Comparison of ENCODE assay signal across 17 cellular contexts in genomic region chr1:200967693-200968468, GRCh38. TPM values are rescaled to one million over a fixed set of nuclear protein-coding genes. Genes with fewer than 3 reads are reported as not detected.
DNase-seq lines count a peak whose midpoint lies in the region; ATAC-seq and TF ChIP-seq lines count a peak whose summit lies in the region.
"Had no signal": no experiment of that assay in that cellular context is flagged by ENCODE, and none has a peak within 500 bp of the region (broad histone marks: within the 10 kb centered on the region; RNA-seq: fewer than 3 reads in every experiment).

No MANE protein-coding gene starts in this region.

- H3K36me3 Mint-ChIP-seq in activated CD8-positive, alpha-beta T cell treated with anti-CD3 and anti-CD28 coated beads, Interleukin-2, amount 10 ng/mL, durations not matched to agents 7 days and 5 days (ENCODE audit: low read depth), result peaks cover 36% of the 10 kb centered on the region
- peaks cover 15% of the 10 kb centered on the region for H3K36me3 Mint-ChIP-seq in activated CD8-positive, alpha-beta T cell treated with anti-CD3 and anti-CD28 coated beads for 36 hours (ENCODE audit: low read depth)
- H3K36me3 Mint-ChIP-seq in immature natural killer cell (peaks cover 4 to 17% (median 6%) of the 10 kb centered on the region in 3 donors), progenitor cell of endocrine pancreas (ENCODE audit: insufficient read depth) (no peaks in the 10 kb centered on the region)

- peaks cover 10% of the 10 kb centered on the region for H3K4me1 Mint-ChIP-seq in activated CD8-positive, alpha-beta T cell treated with anti-CD3 and anti-CD28 coated beads, Interleukin-2, amount 10 ng/mL, durations not matched to agents 7 days and 5 days (ENCODE audit: low read depth)
- H3K4me1 Mint-ChIP-seq in activated CD8-positive, alpha-beta T cell treated with anti-CD3 and anti-CD28 coated beads for 36 hours (ENCODE audit: low read depth), result peaks cover 27% of the 10 kb centered on the region
- peaks cover 14 to 23% of the 10 kb centered on the region in 2 donors for H3K4me1 Mint-ChIP-seq in immature natural killer cell
- H3K4me1 Mint-ChIP-seq in progenitor cell of endocrine pancreas (ENCODE audit: low read depth), result no peaks in the 10 kb centered on the region
- H3K4me1 Mint-ChIP-seq: CD14-positive monocyte had no signal

- intact Hi-C loops in activated CD8-positive, alpha-beta T cell treated with anti-CD3 and anti-CD28 coated beads for 36 hours (cut with micrococcal nuclease), result no loop called here

- no peak for DNase-seq in activated CD8-positive, alpha-beta T cell treated with anti-CD3 and anti-CD28 coated beads, Interleukin-2, amount 10 ng/mL, durations not matched to agents 7 days and 5 days
- DNase-seq in activated CD8-positive, alpha-beta T cell treated with anti-CD3 and anti-CD28 coated beads for 36 hours, result no peak
- DNase-seq in NCI-H146 (lab: John Stamatoyannopoulos, UW) (peak; percentile 59), immature natural killer cell (no peak), progenitor cell of endocrine pancreas (ENCODE audit: low spot score, unreplicated experiment) (no peak), GM19238 (ENCODE audit: insufficient read length, low spot score) (no peak), middle frontal gyrus (ENCODE audit: extremely low spot score, low spot score) (no peak), NCI-H1048 (lab: John Stamatoyannopoulos, UW) (no peak)
- DNase-seq: 8988T, GF-D8, H9, NCI-H1105 treated with DMSO at 0.1 percent for 48 hours, NCI-H187, NCI-H446 treated with DMSO at 0.1 percent for 48 hours, NCI-H526 treated with DMSO at 0.1 percent for 48 hours, OCI-M1 had no signal

- CTCF ChIA-PET in activated CD8-positive, alpha-beta T cell treated with anti-CD3 and anti-CD28 coated beads, Interleukin-2, amount 10 ng/mL, durations not matched to agents 7 days and 5 days (lab: Charles Lee), result interaction anchor here (0.6 to 1.1 kb wide), 2 partner anchors 12 to 346 kb away, joined by 3 read pairs; no protein-coding TSS in a partner anchor
- CTCF ChIA-PET in activated CD8-positive, alpha-beta T cell treated with anti-CD3 and anti-CD28 coated beads for 36 hours (lab: Charles Lee), result interaction anchor here (0.7 to 13.4 kb wide), 8 partner anchors 13 to 346 kb away, joined by 3 to 363 read pairs (median 4); no protein-coding TSS in a partner anchor

- H3K9me3 Mint-ChIP-seq in activated CD8-positive, alpha-beta T cell treated with anti-CD3 and anti-CD28 coated beads, Interleukin-2, amount 10 ng/mL, durations not matched to agents 7 days and 5 days (ENCODE audit: insufficient read depth), result no peaks in the 10 kb centered on the region
- no peaks in the 10 kb centered on the region for H3K9me3 Mint-ChIP-seq in activated CD8-positive, alpha-beta T cell treated with anti-CD3 and anti-CD28 coated beads for 36 hours
- H3K9me3 Mint-ChIP-seq in immature natural killer cell, result no peaks in the 10 kb centered on the region
- H3K9me3 Mint-ChIP-seq in progenitor cell of endocrine pancreas (ENCODE audit: low read depth), result no peaks in the 10 kb centered on the region
- H3K9me3 Mint-ChIP-seq: CD14-positive monocyte, H9 had no signal

- POLR2A ChIA-PET in activated CD8-positive, alpha-beta T cell treated with anti-CD3 and anti-CD28 coated beads, Interleukin-2, amount 10 ng/mL, durations not matched to agents 7 days and 5 days (lab: Charles Lee), result no interaction called here
- POLR2A ChIA-PET in activated CD8-positive, alpha-beta T cell treated with anti-CD3 and anti-CD28 coated beads for 36 hours (lab: Charles Lee), result interaction anchor here (1.0 to 1.3 kb wide), 2 partner anchors 15 to 72 kb away, joined by 3 to 4 read pairs; no protein-coding TSS in a partner anchor

- H3K4me3 Mint-ChIP-seq in activated CD8-positive, alpha-beta T cell treated with anti-CD3 and anti-CD28 coated beads, Interleukin-2, amount 10 ng/mL, durations not matched to agents 7 days and 5 days, result no peak overlapping the region
- H3K4me3 Mint-ChIP-seq in activated CD8-positive, alpha-beta T cell treated with anti-CD3 and anti-CD28 coated beads for 36 hours, result no peak overlapping the region
- no peak overlapping the region for H3K4me3 Mint-ChIP-seq in immature natural killer cell
- H3K4me3 Mint-ChIP-seq in progenitor cell of endocrine pancreas (ENCODE audit: low read depth), result no peak overlapping the region
- H3K4me3 Mint-ChIP-seq: CD14-positive monocyte, H9 had no signal

- no peaks in the 10 kb centered on the region for H3K27me3 Mint-ChIP-seq in activated CD8-positive, alpha-beta T cell treated with anti-CD3 and anti-CD28 coated beads, Interleukin-2, amount 10 ng/mL, durations not matched to agents 7 days and 5 days (ENCODE audit: low read depth)
- no peaks in the 10 kb centered on the region for H3K27me3 Mint-ChIP-seq in activated CD8-positive, alpha-beta T cell treated with anti-CD3 and anti-CD28 coated beads for 36 hours
- H3K27me3 Mint-ChIP-seq in immature natural killer cell (ENCODE audit: low read depth in 3 of 3) (peaks cover 3 to 15% (median 3%) of the 10 kb centered on the region in 3 donors), progenitor cell of endocrine pancreas (peaks cover 6% of the 10 kb centered on the region)

- peak overlapping the region; percentile 55 for H3K27ac Mint-ChIP-seq in activated CD8-positive, alpha-beta T cell treated with anti-CD3 and anti-CD28 coated beads, Interleukin-2, amount 10 ng/mL, durations not matched to agents 7 days and 5 days
- no peak overlapping the region for H3K27ac Mint-ChIP-seq in activated CD8-positive, alpha-beta T cell treated with anti-CD3 and anti-CD28 coated beads for 36 hours
- H3K27ac Mint-ChIP-seq in immature natural killer cell, result peak overlapping the region in 4 of 6 donors; percentile 57 to 80 (median 68)
- H3K27ac Mint-ChIP-seq in progenitor cell of endocrine pancreas, result peak overlapping the region; percentile 8
- H3K27ac Mint-ChIP-seq: CD14-positive monocyte, H9 had no signal

- no peak for TF ChIP-seq CTCF in activated CD8-positive, alpha-beta T cell treated with anti-CD3 and anti-CD28 coated beads for 36 hours (IDR thresholded peaks at IDR 0.05)
- TF ChIP-seq CTCF in progenitor cell of endocrine pancreas (IDR thresholded peaks at IDR 0.05; ENCODE audit: unreplicated experiment), result no peak

- ATAC-seq in activated CD8-positive, alpha-beta T cell treated with anti-CD3 and anti-CD28 coated beads, Interleukin-2, amount 10 ng/mL, durations not matched to agents 7 days and 5 days, result no peak
- no peak for ATAC-seq in activated CD8-positive, alpha-beta T cell treated with anti-CD3 and anti-CD28 coated beads for 36 hours

RNA-seq across cellular contexts. Expression of gene KIF21B, which starts 55.6 kb away (rescaled TPM):
- total RNA-seq in activated CD8-positive, alpha-beta T cell treated with anti-CD3 and anti-CD28 coated beads, Interleukin-2, amount 10 ng/mL, durations not matched to agents 7 days and 5 days, result 100 to 1,000 TPM; 158 to 162 TPM
- total RNA-seq in activated CD8-positive, alpha-beta T cell treated with anti-CD3 and anti-CD28 coated beads for 36 hours, result 10 to 100 TPM; 93.5 to 94.0 TPM
- 1 to 10 TPM; 1.6 to 9.1 (median 2.9) TPM for polyA plus RNA-seq in immature natural killer cell
- 10.1 and 11.4 TPM in 2 replicates for total RNA-seq in progenitor cell of endocrine pancreas
